ENCODE assay signal across 1 cellular context in genomic region chr16:25050987-25051386, GRCh38.
TF ChIP-seq lines count a peak whose summit lies in the region.

No MANE protein-coding gene starts in this region.

TF ChIP-seq in GM12878, 131 proteins besides CTCF, POLR2A, EP300 and RAD21:
- 0 out of 2 replicates have a peak, but pooled peaks have one; percentile 14 for TF ChIP-seq NBN (IDR thresholded peaks at IDR 0.05)
